Comparison of ENCODE assay signal across 16 cellular contexts in the genomic region with DNA sequence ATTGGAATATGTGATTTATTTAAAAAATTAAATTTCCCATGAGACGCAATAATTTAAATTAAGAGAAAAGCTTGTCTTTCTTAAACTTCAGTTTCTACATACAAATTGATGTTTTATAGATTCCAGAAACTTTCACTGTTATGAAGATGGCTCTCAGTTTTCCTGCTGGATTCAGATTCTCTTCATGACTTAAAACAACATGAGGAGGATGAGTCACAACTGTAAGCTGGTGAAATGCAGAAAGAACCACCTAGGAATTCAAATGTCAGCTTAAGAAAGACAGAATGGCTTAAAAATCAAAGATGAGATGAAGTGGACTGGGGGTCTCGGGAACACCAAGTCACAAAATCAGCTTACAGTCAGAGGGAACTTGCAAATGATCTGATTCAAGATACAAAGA.
DNase-seq lines count a peak whose midpoint lies in the region; ATAC-seq and TF ChIP-seq lines count a peak whose summit lies in the region.
"Had no signal": no experiment of that assay in that cellular context is flagged by ENCODE, and none has a peak within 500 bp of the region (broad histone marks: within the 10 kb centered on the region; RNA-seq: fewer than 3 reads in every experiment).

No MANE protein-coding gene starts in this region.

- H3K27me3 Mint-ChIP-seq in activated naive CD8-positive, alpha-beta T cell treated with anti-CD3 and anti-CD28 coated beads for 36 hours, result no peaks in the 10 kb centered on the region

- H3K9ac ChIP-seq in smooth muscle cell (ENCODE audit: low read depth), result peak overlapping the region; percentile 18

- 78% methylated on average over 2 of the region's 2 CpGs for WGBS in smooth muscle cell (ENCODE audit: low lambda C conversion rate)

- H3K27ac Mint-ChIP-seq in activated naive CD8-positive, alpha-beta T cell treated with anti-CD3 and anti-CD28 coated beads for 36 hours, result no peak overlapping the region
- H3K27ac Mint-ChIP-seq: activated T-helper 2 cell treated with anti-CD3 and anti-CD28 coated beads, Interferon-gamma antibody, Interleukin-2, Interleukin-4, amounts not matched to agents 10 μg/mL and 5 μg/mL and 100 μg/mL, durations not matched to agents 14 hours and 24 hours and 36 hours; nephron had no signal

- peak; percentile 75 for DNase-seq in EH (ENCODE audit: low read depth)
- no peak for DNase-seq in RWPE2 (ENCODE audit: low spot score)
- DNase-seq in fibroblast of mammary gland (ENCODE audit: low read depth), result peak; percentile 81
- DNase-seq in smooth muscle cell (lab: John Stamatoyannopoulos, UW; ENCODE audit: unreplicated experiment), result no peak
- no peak for DNase-seq in posterior cingulate gyrus
- DNase-seq in activated naive CD8-positive, alpha-beta T cell treated with anti-CD3 and anti-CD28 coated beads for 36 hours, result no peak
- DNase-seq: activated CD4-positive, alpha-beta T cell treated with anti-CD3 and anti-CD28 coated beads for 4 hours; colonic mucosa; COR-L47; GOT3; left colon; NCI-H1436 had no signal

- peaks cover 9% of the 10 kb centered on the region for H3F3A ChIP-seq in smooth muscle cell (ENCODE audit: low read depth)

- no peaks in the 10 kb centered on the region for H4K20me1 ChIP-seq in smooth muscle cell (ENCODE audit: low read depth)

- intact Hi-C loops in posterior cingulate gyrus (cut with DNase I), result no loop called here

- H3K36me3 ChIP-seq in RWPE2 (ENCODE audit: low read depth) (no peaks in the 10 kb centered on the region), smooth muscle cell (ENCODE audit: low read depth) (no peaks in the 10 kb centered on the region)
- H3K36me3 ChIP-seq: colonic mucosa had no signal

- no peak overlapping the region for H3K4me3 Mint-ChIP-seq in activated naive CD8-positive, alpha-beta T cell treated with anti-CD3 and anti-CD28 coated beads for 36 hours
- H3K4me3 Mint-ChIP-seq: nephron had no signal

- H3K9me3 Mint-ChIP-seq in activated naive CD8-positive, alpha-beta T cell treated with anti-CD3 and anti-CD28 coated beads for 36 hours, result no peaks in the 10 kb centered on the region
- H3K9me3 Mint-ChIP-seq: activated T-helper 2 cell treated with anti-CD3 and anti-CD28 coated beads, Interferon-gamma antibody, Interleukin-2, Interleukin-4, amounts not matched to agents 10 μg/mL and 5 μg/mL and 100 μg/mL, durations not matched to agents 14 hours and 24 hours and 36 hours; nephron had no signal

- H3K27ac ChIP-seq in RWPE2 (ENCODE audit: poor library complexity, severe bottlenecking) (peak overlapping the region; percentile 71), smooth muscle cell (ENCODE audit: low read depth) (peak overlapping the region; percentile 82)
- H3K27ac ChIP-seq: colonic mucosa had no signal

- H3K4me1 ChIP-seq in RWPE2 (ENCODE audit: insufficient read depth, poor library complexity, severe bottlenecking) (peaks cover 25% of the 10 kb centered on the region), smooth muscle cell (ENCODE audit: low read depth) (peaks cover 5% of the 10 kb centered on the region)
- H3K4me1 ChIP-seq: colonic mucosa had no signal

- TF ChIP-seq CTCF in RWPE2 (IDR thresholded peaks at IDR 0.05; ENCODE audit: poor library complexity, severe bottlenecking) (no peak), fibroblast of mammary gland (conservative IDR thresholded peaks at IDR 0.05; ENCODE audit: control insufficient read depth, insufficient read depth, low read depth, low read length) (no peak), smooth muscle cell (IDR thresholded peaks at IDR 0.05; ENCODE audit: borderline replicate concordance, insufficient read depth, poor library complexity, severe bottlenecking) (no peak)

- ATAC-seq in RWPE2 (ENCODE audit: low read depth) (peak; percentile 58; the same call in 2 of the 3 replicates), HG02852 (IDR thresholded peaks at IDR 0.05; ENCODE audit: unreplicated experiment) (no peak), GM19452 (IDR thresholded peaks at IDR 0.05; ENCODE audit: unreplicated experiment) (no peak)
- ATAC-seq: left colon had no signal

- H3K27me3 ChIP-seq in RWPE2 (ENCODE audit: insufficient read depth, poor library complexity, severe bottlenecking) (no peaks in the 10 kb centered on the region), smooth muscle cell (ENCODE audit: low read depth) (no peaks in the 10 kb centered on the region)
- H3K27me3 ChIP-seq: colonic mucosa had no signal

- H3K9me3 ChIP-seq in RWPE2 (ENCODE audit: severe bottlenecking) (no peaks in the 10 kb centered on the region), smooth muscle cell (replicated peaks; ENCODE audit: low read depth) (no peaks in the 10 kb centered on the region)
- H3K9me3 ChIP-seq: colonic mucosa had no signal

- no peaks in the 10 kb centered on the region for H3K4me1 Mint-ChIP-seq in activated naive CD8-positive, alpha-beta T cell treated with anti-CD3 and anti-CD28 coated beads for 36 hours

- no peaks in the 10 kb centered on the region for H3K79me2 ChIP-seq in smooth muscle cell (ENCODE audit: low read depth)

- H3K4me3 ChIP-seq in RWPE2 (ENCODE audit: severe bottlenecking) (no peak overlapping the region), fibroblast of mammary gland (ENCODE audit: control insufficient read depth, low read depth, low read length) (no peak overlapping the region), smooth muscle cell (no peak overlapping the region)
- H3K4me3 ChIP-seq: colonic mucosa had no signal

- H3K36me3 Mint-ChIP-seq in activated naive CD8-positive, alpha-beta T cell treated with anti-CD3 and anti-CD28 coated beads for 36 hours, result no peaks in the 10 kb centered on the region

- H2AFZ ChIP-seq in smooth muscle cell (ENCODE audit: low read depth), result no peak overlapping the region

- H3K4me2 ChIP-seq in smooth muscle cell, result peak overlapping the region; percentile 54

Comparison
In these comparisons a context has a peak if more than half of its experiments do, and no peak if none do; other contexts are left out.
1. DNase-seq: peak in EH (single experiment) and fibroblast of mammary gland (single experiment); none in RWPE2 (single experiment), smooth muscle cell (single experiment), posterior cingulate gyrus (0 of 10) and activated naive CD8-positive, alpha-beta T cell treated with anti-CD3 and anti-CD28 coated beads for 36 hours (single experiment).